In genomic region chr1:89855413-89856123, GRCh38 we compare ENCODE assay signal across 9 cellular contexts. TPM values are rescaled to one million over a fixed set of nuclear protein-coding genes. Genes with fewer than 3 reads are reported as not detected.
DNase-seq lines count a peak whose midpoint lies in the region; ATAC-seq and TF ChIP-seq lines count a peak whose summit lies in the region.
"Had no signal": no experiment of that assay in that cellular context is flagged by ENCODE, and none has a peak within 500 bp of the region (broad histone marks: within the 10 kb centered on the region; RNA-seq: fewer than 3 reads in every experiment).

No MANE protein-coding gene starts in this region.

- peaks cover 27% of the 10 kb centered on the region for H3K36me3 Mint-ChIP-seq in CD4-positive, alpha-beta T cell (ENCODE audit: low read depth)
- H3K36me3 Mint-ChIP-seq in WTC11 = peaks cover 4% of the 10 kb centered on the region

- no peaks in the 10 kb centered on the region for H3K9me3 Mint-ChIP-seq in CD4-positive, alpha-beta T cell
- no peaks in the 10 kb centered on the region for H3K9me3 Mint-ChIP-seq in WTC11

- intact Hi-C loops in CD4-positive, alpha-beta T cell (cut with DNase I, micrococcal nuclease) = loop anchor here in 1 of 2 experiments (1.0 kb wide), 3 partner anchors 8 to 16 kb away; no protein-coding TSS in a partner anchor
- intact Hi-C loops in ascending aorta (cut with DNase I) = no loop called here

- POLR2A ChIA-PET in CD4-positive, alpha-beta T cell (lab: Charles Lee) = interaction anchor here (0.6 to 6.3 kb wide), 6 partner anchors 9 to 71 kb away, joined by 3 to 41 read pairs (median 3); no protein-coding TSS in a partner anchor
- POLR2A ChIA-PET in WTC11 (lab: Charles Lee) = no interaction called here

- no peak overlapping the region for H3K4me3 Mint-ChIP-seq in CD4-positive, alpha-beta T cell
- H3K4me3 Mint-ChIP-seq in WTC11 = no peak overlapping the region

- H3K4me3 ChIP-seq in effector memory CD4-positive, alpha-beta T cell (ENCODE audit: insufficient read depth, low read depth, low read length, poor library complexity, severe bottlenecking) = no peak overlapping the region
- no peak overlapping the region for H3K4me3 ChIP-seq in ascending aorta

- peaks cover 14% of the 10 kb centered on the region for H3K4me1 Mint-ChIP-seq in CD4-positive, alpha-beta T cell (ENCODE audit: low read depth)
- H3K4me1 Mint-ChIP-seq in WTC11 = no peaks in the 10 kb centered on the region

- peak overlapping the region; percentile 71 for H3K27ac ChIP-seq in CD4-positive, alpha-beta T cell (ENCODE audit: low read depth, low read length)
- peak overlapping the region; percentile 76 for H3K27ac ChIP-seq in effector memory CD4-positive, alpha-beta T cell (ENCODE audit: insufficient read depth, low read length, poor library complexity, severe bottlenecking)
- no peak overlapping the region for H3K27ac ChIP-seq in ascending aorta

- H3K27ac Mint-ChIP-seq in CD4-positive, alpha-beta T cell = no peak overlapping the region
- H3K27ac Mint-ChIP-seq in WTC11 = no peak overlapping the region

- no peaks in the 10 kb centered on the region for H3K27me3 ChIP-seq in CD4-positive, alpha-beta T cell (ENCODE audit: control insufficient read depth, insufficient read depth, low read length)
- no peaks in the 10 kb centered on the region for H3K27me3 ChIP-seq in effector memory CD4-positive, alpha-beta T cell (replicated peaks; ENCODE audit: control insufficient read depth, insufficient read depth, low read length, poor library complexity, severe bottlenecking)
- H3K27me3 ChIP-seq in ascending aorta = no peaks in the 10 kb centered on the region

- TF ChIP-seq CTCF in CD4-positive, alpha-beta T cell (IDR thresholded peaks at IDR 0.05) = no peak
- TF ChIP-seq CTCF in ascending aorta (IDR thresholded peaks at IDR 0.05) (no peak), WTC11 (IDR thresholded peaks at IDR 0.05) (no peak)

- H3K9me3 ChIP-seq in CD4-positive, alpha-beta T cell (ENCODE audit: control insufficient read depth, low read length) = no peaks in the 10 kb centered on the region
- H3K9me3 ChIP-seq in effector memory CD4-positive, alpha-beta T cell (ENCODE audit: control insufficient read depth, low read length) = no peaks in the 10 kb centered on the region
- H3K9me3 ChIP-seq in ascending aorta = no peaks in the 10 kb centered on the region

- peaks cover 2% of the 10 kb centered on the region for H3K36me3 ChIP-seq in effector memory CD4-positive, alpha-beta T cell (ENCODE audit: control insufficient read depth, insufficient read depth, low read length)
- no peaks in the 10 kb centered on the region for H3K36me3 ChIP-seq in ascending aorta

- CTCF ChIA-PET in CD4-positive, alpha-beta T cell (lab: Charles Lee) = interaction anchor here (4.0 kb wide), 1 partner anchor 12 kb away, joined by 22 read pairs; no protein-coding TSS in a partner anchor
- CTCF ChIA-PET in WTC11 (lab: Charles Lee) = interaction anchor here (1.2 kb wide), 1 partner anchor 13 kb away, joined by 3 read pairs; no protein-coding TSS in a partner anchor

- peak; percentile 82 for ATAC-seq in CD4-positive, alpha-beta T cell (ENCODE audit: poor library complexity)
- ATAC-seq in GM19467 (IDR thresholded peaks at IDR 0.05; ENCODE audit: unreplicated experiment) (peak; percentile 73), HG03558 (IDR thresholded peaks at IDR 0.05; ENCODE audit: extremely low read depth, unreplicated experiment) (peak; percentile 62), WTC11 (no peak)

- H3K4me1 ChIP-seq in effector memory CD4-positive, alpha-beta T cell (ENCODE audit: control insufficient read depth, insufficient read depth, low read length, poor library complexity, severe bottlenecking) = peaks cover 10% of the 10 kb centered on the region
- H3K4me1 ChIP-seq in ascending aorta = no peaks in the 10 kb centered on the region

- DNase-seq in CD4-positive, alpha-beta T cell = no peak
- no peak for DNase-seq in effector memory CD4-positive, alpha-beta T cell
- DNase-seq in ascending aorta (ENCODE audit: low spot score in 2 of 2) = no peak
- DNase-seq in NCI-H2171 treated with DMSO at 0.1 percent for 48 hours (lab: John Stamatoyannopoulos, UW) = no peak
- DNase-seq in WTC11 (ENCODE audit: low spot score) = no peak
- DNase-seq in KG1 (lab: John Stamatoyannopoulos, UW) = no peak
- DNase-seq: anterior cingulate cortex had no signal

- no peaks in the 10 kb centered on the region for H3K27me3 Mint-ChIP-seq in CD4-positive, alpha-beta T cell
- no peaks in the 10 kb centered on the region for H3K27me3 Mint-ChIP-seq in WTC11 (ENCODE audit: low read depth)

TF ChIP-seq in WTC11, 78 proteins besides CTCF, POLR2A, EP300 and RAD21:
- TF ChIP-seq TP53 (CRISPR knock-in tag; IDR thresholded peaks at IDR 0.05) = no peak
- TF ChIP-seq STAT6 (CRISPR knock-in tag; conservative IDR thresholded peaks at IDR 0.05; ENCODE audit: low read depth) = no peak
- no peak for TF ChIP-seq ZNF423 (CRISPR knock-in tag; IDR thresholded peaks at IDR 0.05)

RNA-seq across cellular contexts. Expression of gene LRRC8D, which starts 34.7 kb away (rescaled TPM):
- total RNA-seq in CD4-positive, alpha-beta T cell = 10 to 100 TPM; 15.5 to 18.2 TPM
- 1.3 TPM for total RNA-seq in ascending aorta
- 42.6 to 45.4 TPM (median 42.8 TPM) in 3 replicates for total RNA-seq in WTC11 (2021)

Comparison
In these comparisons a context has a peak if more than half of its experiments do, and no peak if none do; other contexts are left out.
1. H3K27ac ChIP-seq: peak in CD4-positive, alpha-beta T cell (single experiment) and effector memory CD4-positive, alpha-beta T cell (single experiment); none in ascending aorta (0 of 2).